Comparison of ENCODE assay signal across 28 cellular contexts in genomic region chr4:1500231-1500965, GRCh38.
DNase-seq lines count a peak whose midpoint lies in the region; ATAC-seq and TF ChIP-seq lines count a peak whose summit lies in the region.
"Had no signal": no experiment of that assay in that cellular context is flagged by ENCODE, and none has a peak within 500 bp of the region (broad histone marks: within the 10 kb centered on the region; RNA-seq: fewer than 3 reads in every experiment).

No MANE protein-coding gene starts in this region.

- H3K9me3 ChIP-seq in Panc1 (ENCODE audit: control insufficient read depth, insufficient read depth, low read depth, low read length) (no peaks in the 10 kb centered on the region), left lung (no peaks in the 10 kb centered on the region), spleen (no peaks in the 10 kb centered on the region)
- H3K9me3 ChIP-seq: breast epithelium, colonic mucosa, HAP-1, neutrophil, stomach, thyroid gland had no signal

- H3K4me1 ChIP-seq in Panc1 (ENCODE audit: control insufficient read depth, insufficient read depth, low read length) (no peaks in the 10 kb centered on the region), left lung (no peaks in the 10 kb centered on the region), spleen (no peaks in the 10 kb centered on the region)
- H3K4me1 ChIP-seq: breast epithelium, colonic mucosa, HAP-1, stomach, thyroid gland had no signal

- POLR2A ChIA-PET in Panc1 (lab: Charles Lee) = interaction anchor here (0.6 kb wide), 2 partner anchors 51 to 919 kb away, joined by 3 read pairs; no protein-coding TSS in a partner anchor

- in situ Hi-C loops in Panc1 (cut with HindIII; ENCODE audit: low pct_unique_long_range_greater_than_20kb, low sequenced_read_pairs) = no loop called here

- H3K27ac ChIP-seq in Panc1 (ENCODE audit: low read length) (no peak overlapping the region), left lung (no peak overlapping the region), spleen (no peak overlapping the region)
- H3K27ac ChIP-seq: breast epithelium, colonic mucosa, KMS-11, neutrophil, stomach, thyroid gland had no signal

- no peak for TF ChIP-seq CTCF in Panc1 (IDR thresholded peaks at IDR 0.05)
- TF ChIP-seq CTCF in left lung (IDR thresholded peaks at IDR 0.05) = no peak
- no peak for TF ChIP-seq CTCF in spleen (IDR thresholded peaks at IDR 0.05 in 8 of 11, conservative IDR thresholded peaks at IDR 0.05 in 3 of 11)

- intact Hi-C loops in Right ventricle myocardium inferior (cut with DNase I) (no loop called here), Right ventricle myocardium superior (cut with DNase I) (no loop called here), Panc1 (cut with micrococcal nuclease; ENCODE audit: unreplicated experiment) (no loop called here), left lung (cut with DNase I) (no loop called here), spleen (cut with DNase I; ENCODE audit: low total_unique reads) (no loop called here)

- no peak for TF ChIP-seq POLR2A in spleen (IDR thresholded peaks at IDR 0.05)

- 82 to 89% (median 83%) methylated on average over 14 to 18 of the region's 18 CpGs for WGBS in spleen, 5 donors

- DNase-seq in Right ventricle myocardium inferior (ENCODE audit: missing footprints) (peak; percentile 16), Right ventricle myocardium superior (no peak), Panc1 (ENCODE audit: low read depth, low spot score) (no peak), left lung (peak; percentile 18 to 65), spleen (peak; percentile 63), NCI-H510A treated with DMSO at 0.1 percent for 48 hours (lab: John Stamatoyannopoulos, UW) (no peak)
- DNase-seq in activated CD8-positive, alpha-beta memory T cell treated with anti-CD3 and anti-CD28 coated beads for 24 hours = no peak
- DNase-seq: activated CD4-positive, alpha-beta T cell treated with anti-CD3 and anti-CD28 coated beads, Interleukin-2, amount 50 U/mL, for 1 hour; activated CD8-positive, alpha-beta memory T cell treated with anti-CD3 and anti-CD28 coated beads, Interleukin-2, amount 10 ng/mL, durations not matched to agents 7 days and 5 days; activated naive CD4-positive, alpha-beta T cell treated with anti-CD3 and anti-CD28 coated beads, Interleukin-2, amount 50 U/mL, for 16 hours; activated T-cell treated with anti-CD3 and anti-CD28 coated beads, Interleukin-2, amount 50 U/mL, for 48 hours; colonic mucosa; DMS53; effector memory CD4-positive, alpha-beta T cell; erythroblast; kidney glomerular epithelial cell; NCI-H1436 treated with DMSO at 0.1 percent for 48 hours; NCI-H2107; NCI-H446; SHP77; stomach; T-helper 9 cell; thyroid gland had no signal

- CTCF ChIA-PET in Panc1 (lab: Charles Lee) = no interaction called here

- no peaks in the 10 kb centered on the region for H3K27me3 ChIP-seq in Panc1 (ENCODE audit: control insufficient read depth, insufficient read depth, low read length)
- H3K27me3 ChIP-seq in left lung = peaks cover 0 to 48% of the 10 kb centered on the region in 2 donors
- H3K27me3 ChIP-seq in spleen (replicated peaks in 1 of 7) = peaks cover 0 to 63% (median 5%) of the 10 kb centered on the region in 7 donors
- H3K27me3 ChIP-seq: colonic mucosa, thyroid gland had no signal

- no peak overlapping the region for H3K4me3 ChIP-seq in Panc1 (ENCODE audit: low read depth in 2 of 2, low read length in 2 of 2)
- H3K4me3 ChIP-seq in left lung = no peak overlapping the region
- no peak overlapping the region for H3K4me3 ChIP-seq in spleen
- H3K4me3 ChIP-seq: breast epithelium, colonic mucosa, HAP-1, stomach, thyroid gland had no signal

- ATAC-seq in Right ventricle myocardium inferior (no peak), Right ventricle myocardium superior (ENCODE audit: poor library complexity) (no peak), Panc1 (peak; percentile 63; the same call in 1 of the 2 replicates), left lung (no peak), GM21825 (IDR thresholded peaks at IDR 0.05; ENCODE audit: unreplicated experiment) (no peak)
- ATAC-seq: activated CD8-positive, alpha-beta memory T cell treated with anti-CD3 and anti-CD28 coated beads, Interleukin-2, amount 10 ng/mL, durations not matched to agents 7 days and 5 days had no signal

- H3K36me3 ChIP-seq in Panc1 (ENCODE audit: control insufficient read depth, insufficient read depth, low read length) = no peaks in the 10 kb centered on the region
- H3K36me3 ChIP-seq in left lung = no peaks in the 10 kb centered on the region
- no peaks in the 10 kb centered on the region for H3K36me3 ChIP-seq in spleen
- H3K36me3 ChIP-seq: breast epithelium, colonic mucosa, HAP-1, neutrophil, stomach, thyroid gland had no signal

- no TSS peak for BruUV-seq in Panc1 (replicated peaks; lab: Mats Ljungman, UMichigan)

Comparison
In these comparisons a context has a peak if more than half of its experiments do, and no peak if none do; other contexts are left out.
1. DNase-seq: peak in Right ventricle myocardium inferior (single experiment), left lung (2 of 2) and spleen (single experiment); none in Right ventricle myocardium superior (single experiment), Panc1 (single experiment), activated CD8-positive, alpha-beta memory T cell treated with anti-CD3 and anti-CD28 coated beads for 24 hours (single experiment) and NCI-H510A treated with DMSO at 0.1 percent for 48 hours (single experiment).